Comparison of ENCODE assay signal across 15 cellular contexts in the genomic region with DNA sequence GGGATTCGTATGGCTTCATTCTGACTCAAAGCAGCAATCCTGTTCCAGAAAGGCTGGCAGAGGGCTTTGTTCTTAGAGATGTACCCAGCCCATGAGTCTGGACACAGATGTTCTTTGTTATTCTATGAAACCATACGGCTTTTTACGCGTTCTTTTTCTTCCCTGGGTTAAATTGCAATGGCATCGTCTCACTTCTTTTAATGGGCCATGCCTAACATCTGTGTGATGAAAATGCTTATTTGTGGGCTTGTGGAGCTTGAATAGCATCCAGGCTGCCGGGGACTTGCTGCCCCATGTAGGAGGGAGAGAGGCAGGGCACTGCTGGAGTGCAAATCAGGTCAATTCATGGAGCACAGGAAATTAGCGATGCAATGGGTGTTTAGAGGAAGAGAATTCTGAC. TPM values are rescaled to one million over a fixed set of nuclear protein-coding genes. Genes with fewer than 3 reads are reported as not detected.
DNase-seq lines count a peak whose midpoint lies in the region; ATAC-seq, FAIRE-seq and TF ChIP-seq lines count a peak whose summit lies in the region.
"Had no signal": no experiment of that assay in that cellular context is flagged by ENCODE, and none has a peak within 500 bp of the region (broad histone marks: within the 10 kb centered on the region; RNA-seq: fewer than 3 reads in every experiment).

No MANE protein-coding gene starts in this region.

- H3K36me3 Mint-ChIP-seq in stimulated activated memory B cell treated with anti-CD40 and anti-IgM and Interleukin-4, amounts not matched to agents 10 μg/mL and 1 μg/mL and 100 μg/mL, for 72 hours: no peaks in the 10 kb centered on the region

- no peak for TF ChIP-seq EP300 in H1 (IDR thresholded peaks at IDR 0.05; ENCODE audit: borderline replicate concordance in 1 of 2, low read depth in 2 of 2, low read length in 2 of 2)

- peaks cover 2% of the 10 kb centered on the region; the same call in 1 of the 2 replicates for H3K79me1 ChIP-seq in H1 (ENCODE audit: low read depth, low read length)

- no peaks in the 10 kb centered on the region for H3K9me3 ChIP-seq in H1 (ENCODE audit: insufficient read depth in 2 of 2, low read depth in 1 of 2, low read length in 1 of 2)
- no peaks in the 10 kb centered on the region for H3K9me3 ChIP-seq in BE2C
- H3K9me3 ChIP-seq: SJSA1 had no signal

- H2AK5ac ChIP-seq in H1 (ENCODE audit: low read depth, low read length): no peak overlapping the region

- no peak overlapping the region for H4K91ac ChIP-seq in H1 (replicated peaks; ENCODE audit: insufficient read length, low read length)

- H4K20me1 ChIP-seq in H1 (replicated peaks in 1 of 2; ENCODE audit: control insufficient read depth in 1 of 2, insufficient read depth in 2 of 2, low read length in 2 of 2): no peaks in the 10 kb centered on the region

- no peak for TF ChIP-seq RAD21 in H1 (IDR thresholded peaks at IDR 0.05 in 1 of 2, conservative IDR thresholded peaks at IDR 0.05 in 1 of 2; ENCODE audit: low read depth in 2 of 2, low read length in 2 of 2)

- peaks cover 52% of the 10 kb centered on the region for H3K27me3 Mint-ChIP-seq in stimulated activated memory B cell treated with anti-CD40 and anti-IgM and Interleukin-4, amounts not matched to agents 10 μg/mL and 1 μg/mL and 100 μg/mL, for 72 hours

- DNase-seq in EL (peak; percentile 17), NCI-H2171 treated with DMSO at 0.1 percent for 48 hours (lab: John Stamatoyannopoulos, UW) (peak; percentile 73), H1 (ENCODE audit: low read depth in 1 of 2, low spot score in 2 of 2) (no peak), putamen (ENCODE audit: low spot score) (peak; percentile 16), BE2C (no peak)
- DNase-seq: activated B cell treated with CpG ODN at 0.5 μM for 24 hours; activated effector memory CD4-positive, alpha-beta T cell treated with Interleukin-2 at 50 U/mL for 16 hours; NCI-H2081 had no signal

- H2BK120ac ChIP-seq in H1 (replicated peaks; ENCODE audit: low read depth, low read length): no peak overlapping the region

- H3K56ac ChIP-seq in H1 (replicated peaks; ENCODE audit: insufficient read length, low read depth, low read length): no peak overlapping the region

- TF ChIP-seq POLR2A in H1 (IDR thresholded peaks at IDR 0.05; ENCODE audit: control extremely low read depth in 1 of 2, low read depth in 2 of 2, low read length in 2 of 2): no peak

- H3K9me3 Mint-ChIP-seq in stimulated activated memory B cell treated with anti-CD40 and anti-IgM and Interleukin-4, amounts not matched to agents 10 μg/mL and 1 μg/mL and 100 μg/mL, for 72 hours: peaks cover 2% of the 10 kb centered on the region
- H3K9me3 Mint-ChIP-seq: activated B cell treated with CpG ODN at 0.5 μM for 24 hours, neural crest cell had no signal

- no peaks in the 10 kb centered on the region for H3K79me2 ChIP-seq in H1 (ENCODE audit: control insufficient read depth in 1 of 2, insufficient read depth in 2 of 2, low read length in 2 of 2)

- H3K27ac ChIP-seq in H1 (ENCODE audit: low read depth, low read length): no peak overlapping the region
- H3K27ac ChIP-seq: SJSA1, tibial nerve had no signal

- H3K4ac ChIP-seq in H1 (replicated peaks; ENCODE audit: insufficient read length, low read depth, low read length): no peak overlapping the region

- POLR2A ChIA-PET in H1 (lab: Charles Lee; ENCODE audit: partially characterized antibody): no interaction called here

- no peak overlapping the region for H2BK15ac ChIP-seq in H1 (ENCODE audit: low read length)

- no peaks in the 10 kb centered on the region for H3K27me3 ChIP-seq in H1 (replicated peaks in 1 of 4; ENCODE audit: control insufficient read depth in 3 of 4, extremely low read depth in 1 of 4, insufficient read depth in 3 of 4, low read length in 3 of 4)
- peaks cover 3% of the 10 kb centered on the region for H3K27me3 ChIP-seq in BE2C
- H3K27me3 ChIP-seq: SJSA1, tibial nerve had no signal

- H3K4me1 ChIP-seq in H1 (replicated peaks in 1 of 4; ENCODE audit: control insufficient read depth in 3 of 4, insufficient read depth in 4 of 4, low read length in 3 of 4) (peaks cover 0 to 3% (median 0%) of the 10 kb centered on the region in 4 experiments; a peak in 1 of 7 replicates), BE2C (no peaks in the 10 kb centered on the region)
- H3K4me1 ChIP-seq: SJSA1 had no signal

- H3K4me2 ChIP-seq in H1 (ENCODE audit: insufficient read depth in 1 of 2, low read depth in 2 of 2, low read length in 2 of 2): no peak overlapping the region

- H3K4me3 ChIP-seq in H1 (ENCODE audit: extremely low read depth in 1 of 4, insufficient read depth in 2 of 4, low read depth in 3 of 4, low read length in 4 of 4) (no peak overlapping the region), BE2C (ENCODE audit: low read depth, low read length) (no peak overlapping the region)
- H3K4me3 ChIP-seq: SJSA1, tibial nerve had no signal

- no peak overlapping the region for H2BK20ac ChIP-seq in H1 (ENCODE audit: low read length)

- H4K5ac ChIP-seq in H1 (ENCODE audit: insufficient read length, low read depth, low read length): no peak overlapping the region

- no peak overlapping the region for H3K27ac Mint-ChIP-seq in stimulated activated memory B cell treated with anti-CD40 and anti-IgM and Interleukin-4, amounts not matched to agents 10 μg/mL and 1 μg/mL and 100 μg/mL, for 72 hours
- H3K27ac Mint-ChIP-seq: activated B cell treated with CpG ODN at 0.5 μM for 24 hours had no signal

- H3K14ac ChIP-seq in H1 (ENCODE audit: insufficient read length): no peak overlapping the region

- ATAC-seq in stimulated activated memory B cell treated with anti-CD40 and anti-IgM and Interleukin-4, amounts not matched to agents 10 μg/mL and 1 μg/mL and 100 μg/mL, for 72 hours: no peak
- ATAC-seq in GM18870 (IDR thresholded peaks at IDR 0.05; ENCODE audit: unreplicated experiment): no peak

- no peaks in the 10 kb centered on the region for H3K23me2 ChIP-seq in H1 (ENCODE audit: low read depth, low read length)

- H3K4me1 Mint-ChIP-seq in stimulated activated memory B cell treated with anti-CD40 and anti-IgM and Interleukin-4, amounts not matched to agents 10 μg/mL and 1 μg/mL and 100 μg/mL, for 72 hours: no peaks in the 10 kb centered on the region
- H3K4me1 Mint-ChIP-seq: activated B cell treated with CpG ODN at 0.5 μM for 24 hours had no signal

- H2BK12ac ChIP-seq in H1 (ENCODE audit: low read depth, low read length): no peak overlapping the region

- WGBS in H1 (ENCODE audit: extremely low coverage in 1 of 2, insufficient coverage in 1 of 2, insufficient read length in 1 of 2, insufficient replicate concordance in 2 of 2, low coverage in 1 of 2, low lambda C conversion rate in 2 of 2, missing lambda C conversion rate in 1 of 2), 2 experiments: 83% methylated on average over 7 of the region's 7 CpGs; no CpG with 5 or more reads in 1 of the 2 experiments

- no peak overlapping the region for H3K9ac ChIP-seq in H1 (replicated peaks in 1 of 4; ENCODE audit: extremely low read depth in 1 of 4, low read depth in 3 of 4, low read length in 3 of 4)

- H2BK5ac ChIP-seq in H1 (ENCODE audit: low read depth, low read length): no peak overlapping the region

- H3K36me3 ChIP-seq in H1 (ENCODE audit: control insufficient read depth in 2 of 4, insufficient read depth in 4 of 4, low read length in 3 of 4) (no peaks in the 10 kb centered on the region), BE2C (no peaks in the 10 kb centered on the region)
- H3K36me3 ChIP-seq: SJSA1, tibial nerve had no signal

- FAIRE-seq in H1 (lab: Jason Lieb, UNC): no peak
- FAIRE-seq: D721Med, small intestine had no signal

- no peak overlapping the region for H4K8ac ChIP-seq in H1 (ENCODE audit: extremely low read depth, insufficient read depth, low read length)

- no peak for TF ChIP-seq CTCF in H1 (IDR thresholded peaks at IDR 0.05; ENCODE audit: control extremely low read depth in 1 of 3, insufficient read depth in 1 of 3, low read depth in 1 of 3, low read length in 3 of 3)
- TF ChIP-seq CTCF in BE2C (IDR thresholded peaks at IDR 0.05; ENCODE audit: low read depth, low read length): no peak

- H3K4me3 Mint-ChIP-seq in stimulated activated memory B cell treated with anti-CD40 and anti-IgM and Interleukin-4, amounts not matched to agents 10 μg/mL and 1 μg/mL and 100 μg/mL, for 72 hours: no peak overlapping the region
- H3K4me3 Mint-ChIP-seq: activated B cell treated with CpG ODN at 0.5 μM for 24 hours, neural crest cell had no signal

- peak overlapping the region; percentile 75; the same call in 1 of the 2 replicates for H2AFZ ChIP-seq in H1 (ENCODE audit: low read length)

- H3K18ac ChIP-seq in H1 (ENCODE audit: extremely low read depth, low read length): no peak overlapping the region

- CTCF ChIA-PET in H1 (lab: Charles Lee; ENCODE audit: partially characterized antibody): interaction anchor here (3.6 kb wide), 1 partner anchor 19 kb away, joined by 24 read pairs; a partner anchor contains a TSS

- no peak overlapping the region for H3K23ac ChIP-seq in H1 (ENCODE audit: insufficient read length)

TF ChIP-seq in H1, 55 proteins besides CTCF, POLR2A, EP300 and RAD21 (continues in another document):
- TF ChIP-seq, protein P1, sequence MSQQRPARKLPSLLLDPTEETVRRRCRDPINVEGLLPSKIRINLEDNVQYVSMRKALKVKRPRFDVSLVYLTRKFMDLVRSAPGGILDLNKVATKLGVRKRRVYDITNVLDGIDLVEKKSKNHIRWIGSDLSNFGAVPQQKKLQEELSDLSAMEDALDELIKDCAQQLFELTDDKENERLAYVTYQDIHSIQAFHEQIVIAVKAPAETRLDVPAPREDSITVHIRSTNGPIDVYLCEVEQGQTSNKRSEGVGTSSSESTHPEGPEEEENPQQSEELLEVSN (IDR thresholded peaks at IDR 0.05): no peak
- no peak for TF ChIP-seq CHD1 (IDR thresholded peaks at IDR 0.05; ENCODE audit: low read depth, low read length)

RNA-seq across cellular contexts. Expression of a gene that starts 19.4 kb away (rescaled TPM):
- total RNA-seq in H1 (2021; fragmentation: NEBNext Ultra II Directional; extraction: Animal tissue kit (Norgen Biotek cat#: 25700)): 3.1 and 3.8 TPM in 2 replicates
- polyA plus RNA-seq in H1 (2011; rRNA removed): 3.2 and 3.6 TPM in 2 replicates
- 5.2 TPM for polyA plus RNA-seq in H1 (2011; cell fraction: cytosol; rRNA removed)
- polyA plus RNA-seq in H1 (2011; cell fraction: nucleus; rRNA removed): 3.2 TPM
- polyA plus RNA-seq in H1 (2012, experiment 1 of 2): 1.7 to 3.5 TPM (median 2.2 TPM) in 4 replicates
- polyA plus RNA-seq in H1 (2012, experiment 2 of 2): 1.7 TPM
- polyA plus RNA-seq in H1 (2013, experiment 1 of 2): 1.9 TPM
- polyA plus RNA-seq in H1 (2013, experiment 2 of 2): 2.2 TPM
- 1.1 and 1.4 TPM in 2 replicates for polyA minus RNA-seq in H1 (2011; rRNA and poly(A)+ RNA removed)
- polyA minus RNA-seq in H1 (2011; cell fraction: cytosol; rRNA and poly(A)+ RNA removed): 1.8 TPM
- polyA minus RNA-seq in H1 (2011; cell fraction: nucleus; rRNA and poly(A)+ RNA removed): 2.0 TPM
- 53.6 TPM for polyA plus RNA-seq in BE2C (2012; ENCODE audit: insufficient read depth, insufficient read length, low read depth)

Comparison
In these comparisons a context has a peak if more than half of its experiments do, and no peak if none do; other contexts are left out.
1. DNase-seq: peak in EL (single experiment), NCI-H2171 treated with DMSO at 0.1 percent for 48 hours (single experiment) and putamen (single experiment); none in H1 (0 of 2) and BE2C (single experiment).